ENCODE assay signal across 1 cellular context in genomic region chr2:240962371-240963064, GRCh38.
TF ChIP-seq lines count a peak whose summit lies in the region.

No MANE protein-coding gene starts in this region.

TF ChIP-seq in HepG2, 621 proteins besides CTCF, POLR2A, EP300 and RAD21 (continued from another document and continues in another):
- no peak for TF ChIP-seq ZNF318 (CRISPR knock-in tag; IDR thresholded peaks at IDR 0.05)
- TF ChIP-seq MLLT10 (CRISPR knock-in tag; IDR thresholded peaks at IDR 0.05): no peak
- TF ChIP-seq ZNF570 (CRISPR knock-in tag; IDR thresholded peaks at IDR 0.05; ENCODE audit: borderline replicate concordance): no peak
- no peak for TF ChIP-seq STAT5B (CRISPR knock-in tag; IDR thresholded peaks at IDR 0.05)
- no peak for TF ChIP-seq DDIT3 (CRISPR knock-in tag; IDR thresholded peaks at IDR 0.05)
- no peak for TF ChIP-seq ZNF20 (CRISPR knock-in tag; IDR thresholded peaks at IDR 0.05)
- no peak for TF ChIP-seq NONO (IDR thresholded peaks at IDR 0.05)
- TF ChIP-seq NONO (CRISPR knock-in tag; conservative IDR thresholded peaks at IDR 0.05): no peak
- no peak for TF ChIP-seq ATF1 (CRISPR knock-in tag; IDR thresholded peaks at IDR 0.05)
- TF ChIP-seq TARDBP (CRISPR knock-in tag; IDR thresholded peaks at IDR 0.05): no peak
- 0 out of 2 replicates have a peak, but pooled peaks have one; percentile 30 for TF ChIP-seq NR0B2 (CRISPR knock-in tag; IDR thresholded peaks at IDR 0.05)
- TF ChIP-seq MTA3 (CRISPR knock-in tag; IDR thresholded peaks at IDR 0.05): no peak
- no peak for TF ChIP-seq ZBTB26 (CRISPR knock-in tag; IDR thresholded peaks at IDR 0.05; ENCODE audit: borderline replicate concordance)
- no peak for TF ChIP-seq NCOA5 (CRISPR knock-in tag; IDR thresholded peaks at IDR 0.05)
- TF ChIP-seq AKNA (CRISPR knock-in tag; IDR thresholded peaks at IDR 0.05; ENCODE audit: borderline replicate concordance): no peak
- no peak for TF ChIP-seq BRD4 (CRISPR knock-in tag; IDR thresholded peaks at IDR 0.05)
- no peak for TF ChIP-seq SRSF9 (IDR thresholded peaks at IDR 0.05; ENCODE audit: borderline replicate concordance, insufficient read depth, low read depth, low read length, poor library complexity, severe bottlenecking)
- TF ChIP-seq ZNF792 (CRISPR knock-in tag; IDR thresholded peaks at IDR 0.05): no peak
- TF ChIP-seq CAMTA2 (CRISPR knock-in tag; IDR thresholded peaks at IDR 0.05; ENCODE audit: borderline replicate concordance): no peak
- TF ChIP-seq HNRNPLL (IDR thresholded peaks at IDR 0.05; ENCODE audit: low read depth, low read length, poor library complexity, severe bottlenecking): no peak
- no peak for TF ChIP-seq NR3C1 (CRISPR knock-in tag; IDR thresholded peaks at IDR 0.05)
- TF ChIP-seq ZNF124 (CRISPR knock-in tag; IDR thresholded peaks at IDR 0.05): no peak
- no peak for TF ChIP-seq RFX5 (IDR thresholded peaks at IDR 0.05; ENCODE audit: low read depth, low read length)
- no peak for TF ChIP-seq SP1 (IDR thresholded peaks at IDR 0.05)
- no peak for TF ChIP-seq SP1 (CRISPR knock-in tag; IDR thresholded peaks at IDR 0.05)
- TF ChIP-seq ZNF775 (CRISPR knock-in tag; IDR thresholded peaks at IDR 0.05; ENCODE audit: borderline replicate concordance): no peak
- no peak for TF ChIP-seq ZGPAT (CRISPR knock-in tag; IDR thresholded peaks at IDR 0.05)
- no peak for TF ChIP-seq SOX6 (IDR thresholded peaks at IDR 0.05)
- 0 out of 2 replicates have a peak, but pooled peaks have one; percentile 14 for TF ChIP-seq SOX6 (CRISPR knock-in tag; IDR thresholded peaks at IDR 0.05)
- no peak for TF ChIP-seq JUNB (CRISPR knock-in tag; IDR thresholded peaks at IDR 0.05; ENCODE audit: borderline replicate concordance)
- TF ChIP-seq ZBTB44 (CRISPR knock-in tag; IDR thresholded peaks at IDR 0.05): no peak
- TF ChIP-seq MXD1 (CRISPR knock-in tag; IDR thresholded peaks at IDR 0.05): no peak
- no peak for TF ChIP-seq ZNF777 (CRISPR knock-in tag; IDR thresholded peaks at IDR 0.05)
- no peak for TF ChIP-seq JDP2 (CRISPR knock-in tag; IDR thresholded peaks at IDR 0.05; ENCODE audit: borderline replicate concordance)
- TF ChIP-seq ZBTB10 (CRISPR knock-in tag; IDR thresholded peaks at IDR 0.05; ENCODE audit: borderline replicate concordance): no peak
- no peak for TF ChIP-seq NFE2L2 (IDR thresholded peaks at IDR 0.05; ENCODE audit: low read length)
- TF ChIP-seq ZNF101 (CRISPR knock-in tag; IDR thresholded peaks at IDR 0.05; ENCODE audit: borderline replicate concordance, low read depth): no peak
